Comparison of ENCODE assay signal across 8 cellular contexts in genomic region chr9:113219186-113219936, GRCh38. TPM values are rescaled to one million over a fixed set of nuclear protein-coding genes. Genes with fewer than 3 reads are reported as not detected.
DNase-seq lines count a peak whose midpoint lies in the region; ATAC-seq, FAIRE-seq and TF ChIP-seq lines count a peak whose summit lies in the region.

No MANE protein-coding gene starts in this region.

- H2AFZ ChIP-seq in Loucy (ENCODE audit: low read length): no peak overlapping the region

- H3K27me3 ChIP-seq in Loucy (ENCODE audit: insufficient read depth, low read length, poor library complexity, severe bottlenecking) (no peaks in the 10 kb centered on the region), duodenal mucosa (ENCODE audit: control insufficient read depth in 1 of 2, insufficient read depth in 2 of 2, low read length in 2 of 2) (no peaks in the 10 kb centered on the region), MG63 (no peaks in the 10 kb centered on the region)

- H3K27me3 Mint-ChIP-seq in stimulated activated naive B cell treated with anti-CD40 and anti-IgM and Interleukin-4, amounts not matched to agents 10 μg/mL and 1 μg/mL and 100 μg/mL, for 72 hours: no peaks in the 10 kb centered on the region

- H4K20me1 ChIP-seq in Loucy (ENCODE audit: insufficient read depth, low read length, poor library complexity, severe bottlenecking): peaks cover 18% of the 10 kb centered on the region

- no peaks in the 10 kb centered on the region for H3F3A ChIP-seq in Loucy (ENCODE audit: low read depth)

- peak overlapping the region; percentile 96 to 97 for H3K4me3 Mint-ChIP-seq in stimulated activated naive B cell treated with anti-CD40 and anti-IgM and Interleukin-4, amounts not matched to agents 10 μg/mL and 1 μg/mL and 100 μg/mL, for 72 hours

- H3K36me3 ChIP-seq in Loucy (ENCODE audit: insufficient read depth, low read length) (no peaks in the 10 kb centered on the region), duodenal mucosa (ENCODE audit: control insufficient read depth in 1 of 2, insufficient read depth in 2 of 2, low read length in 2 of 2) (no peaks in the 10 kb centered on the region), MG63 (peaks cover 32% of the 10 kb centered on the region)

- H3K9me3 Mint-ChIP-seq in stimulated activated naive B cell treated with anti-CD40 and anti-IgM and Interleukin-4, amounts not matched to agents 10 μg/mL and 1 μg/mL and 100 μg/mL, for 72 hours: no peaks in the 10 kb centered on the region

- no peaks in the 10 kb centered on the region for H3K9me2 ChIP-seq in Loucy (replicated peaks; ENCODE audit: low read depth, low read length)

- H3K4me1 Mint-ChIP-seq in stimulated activated naive B cell treated with anti-CD40 and anti-IgM and Interleukin-4, amounts not matched to agents 10 μg/mL and 1 μg/mL and 100 μg/mL, for 72 hours: peaks cover 20 to 48% of the 10 kb centered on the region in 2 donors

- H3K4me3 ChIP-seq in Loucy (ENCODE audit: low read length, poor library complexity, severe bottlenecking) (peak overlapping the region; percentile 94), duodenal mucosa (ENCODE audit: low read depth in 1 of 2, low read length in 2 of 2) (peak overlapping the region; percentile 98), MG63 (no peak overlapping the region; the same call in 1 of the 2 replicates)

- peaks cover 76% of the 10 kb centered on the region for H3K79me2 ChIP-seq in Loucy (ENCODE audit: insufficient read depth, low read length)

- H3K36me3 Mint-ChIP-seq in stimulated activated naive B cell treated with anti-CD40 and anti-IgM and Interleukin-4, amounts not matched to agents 10 μg/mL and 1 μg/mL and 100 μg/mL, for 72 hours: peaks cover 7 to 12% of the 10 kb centered on the region in 2 donors

- FAIRE-seq in GM12891 (lab: Jason Lieb, UNC): peak; percentile 43

- peak overlapping the region; percentile 88 for H3K27ac Mint-ChIP-seq in stimulated activated naive B cell treated with anti-CD40 and anti-IgM and Interleukin-4, amounts not matched to agents 10 μg/mL and 1 μg/mL and 100 μg/mL, for 72 hours

- peak; percentile 43 for ATAC-seq in GM21717 (IDR thresholded peaks at IDR 0.05; ENCODE audit: unreplicated experiment)
- ATAC-seq in stimulated activated naive B cell treated with anti-CD40 and anti-IgM and Interleukin-4, amounts not matched to agents 10 μg/mL and 1 μg/mL and 100 μg/mL, for 72 hours (replicated peaks): peak; percentile 46 to 61

- H3K9me3 ChIP-seq in Loucy (ENCODE audit: insufficient read depth, low read depth, low read length) (no peaks in the 10 kb centered on the region), duodenal mucosa (ENCODE audit: control insufficient read depth in 1 of 2, low read length in 2 of 2) (no peaks in the 10 kb centered on the region), MG63 (no peaks in the 10 kb centered on the region)

- H3K4me1 ChIP-seq in Loucy (ENCODE audit: insufficient read depth, low read length, poor library complexity, severe bottlenecking) (peaks cover 38% of the 10 kb centered on the region), duodenal mucosa (ENCODE audit: control insufficient read depth in 1 of 2, insufficient read depth in 2 of 2, low read length in 2 of 2) (peaks cover 48 to 51% of the 10 kb centered on the region in 2 donors)

- H3K9ac ChIP-seq in Loucy (ENCODE audit: low read depth, low read length, poor library complexity, severe bottlenecking) (peak overlapping the region; percentile 89), duodenal mucosa (ENCODE audit: low read depth in 1 of 2, low read length in 2 of 2) (peak overlapping the region in 1 of 2 donors; percentile 80)

- H3K27ac ChIP-seq in duodenal mucosa (ENCODE audit: low read depth, low read length): no peak overlapping the region

- no peak for TF ChIP-seq POLR2A in GM12891 (IDR thresholded peaks at IDR 0.05; ENCODE audit: low read depth, low read length)

- peak overlapping the region; percentile 72 for H3K4me2 ChIP-seq in Loucy (ENCODE audit: low read depth, low read length, poor library complexity, severe bottlenecking)

- DNase-seq in GM12891 (ENCODE audit: insufficient read length, low spot score) (no peak), MG63 (no peak), NCI-H1417 treated with DMSO at 0.1 percent for 48 hours (lab: John Stamatoyannopoulos, UW) (no peak), NCI-H446 (lab: John Stamatoyannopoulos, UW) (no peak)
- DNase-seq in stimulated activated naive B cell treated with anti-CD40 and anti-IgM and Interleukin-4, amounts not matched to agents 10 μg/mL and 1 μg/mL and 100 μg/mL, for 72 hours: no peak

- no peak for TF ChIP-seq CTCF in Loucy (conservative IDR thresholded peaks at IDR 0.05; ENCODE audit: low read length)

TF ChIP-seq in GM12891, 5 proteins besides CTCF, POLR2A, EP300 and RAD21:
- no peak for TF ChIP-seq POLR2AphosphoS5 (IDR thresholded peaks at IDR 0.05; ENCODE audit: low read depth, low read length)
- peak; percentile 96 for TF ChIP-seq SPI1 (IDR thresholded peaks at IDR 0.05; ENCODE audit: low read depth, low read length)
- no peak for TF ChIP-seq TAF1 (IDR thresholded peaks at IDR 0.05; ENCODE audit: low read depth, low read length)
TF ChIP-seq in GM12891: peak in this region for 1.

RNA-seq across cellular contexts. Expression of gene FKBP15, which starts 1.7 kb away (rescaled TPM):
- polyA plus RNA-seq in GM12891 (2012; ENCODE audit: low read depth, missing spikeins): 22.1 TPM
- 7.9 and 14.2 TPM in 2 replicates for total RNA-seq in MG63 (2014; rRNA removed; shearing (Covaris generic); ENCODE audit: low replicate concordance)

RNA-seq across cellular contexts. Expression of gene SLC31A1, which starts 2.0 kb away (rescaled TPM):
- 7.8 TPM for polyA plus RNA-seq in GM12891 (2012; ENCODE audit: low read depth, missing spikeins)
- 13.9 and 14.7 TPM in 2 replicates for total RNA-seq in MG63 (2014; rRNA removed; shearing (Covaris generic); ENCODE audit: low replicate concordance)

RNA-seq across cellular contexts. Expression of gene CDC26, which starts 56.0 kb away (rescaled TPM):
- polyA plus RNA-seq in GM12891 (2012; ENCODE audit: low read depth, missing spikeins): 41.6 TPM
- total RNA-seq in MG63 (2014; rRNA removed; shearing (Covaris generic); ENCODE audit: low replicate concordance): 38.9 and 67.6 TPM in 2 replicates

RNA-seq across cellular contexts. Expression of gene PRPF4, which starts 56.1 kb away (rescaled TPM):
- polyA plus RNA-seq in GM12891 (2012; ENCODE audit: low read depth, missing spikeins): 20.9 TPM
- total RNA-seq in MG63 (2014; rRNA removed; shearing (Covaris generic); ENCODE audit: low replicate concordance): 42.0 and 58.9 TPM in 2 replicates
